ENCODE assay signal across 8 cellular contexts in the genomic region with DNA sequence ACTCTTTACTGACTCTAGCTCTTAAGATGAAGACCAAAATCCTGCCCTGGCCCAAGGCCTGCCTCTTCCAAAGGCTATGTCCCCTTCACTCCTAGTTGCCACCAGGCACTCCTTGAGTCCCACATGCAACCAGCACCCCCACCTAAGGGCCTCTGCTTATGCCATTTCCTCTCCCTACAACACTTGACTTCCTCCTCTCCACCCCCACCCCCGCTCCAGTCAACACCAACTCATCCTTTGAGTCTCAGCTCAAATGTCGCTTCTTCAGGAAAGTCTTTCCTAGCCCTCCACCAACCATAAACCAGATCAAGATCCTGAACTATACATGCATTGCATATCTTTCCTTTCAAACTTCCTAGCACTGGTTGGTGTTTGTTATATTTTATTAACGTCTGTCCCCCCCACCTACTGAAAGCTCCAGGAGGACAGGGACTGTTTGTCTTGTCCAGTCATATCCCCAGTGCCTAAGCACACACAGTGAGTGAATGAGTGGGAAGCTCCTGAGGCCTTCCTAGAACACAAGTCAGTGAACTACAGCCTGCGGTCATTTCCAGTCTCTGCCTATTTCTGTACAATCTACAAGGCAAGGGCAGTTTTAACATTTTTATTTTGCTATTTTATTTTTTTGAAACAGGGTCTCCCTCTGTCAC. TPM values are rescaled to one million over a fixed set of nuclear protein-coding genes. Genes with fewer than 3 reads are reported as not detected.
DNase-seq lines count a peak whose midpoint lies in the region; ATAC-seq and TF ChIP-seq lines count a peak whose summit lies in the region.

No MANE protein-coding gene starts in this region.

- peak; percentile 48 for DNase-seq in stimulated activated CD4-positive, alpha-beta T cell treated with anti-CD3 and anti-CD28 coated beads, Interleukin-1b, Interleukin-23, amount 100 ng/mL, for 48 hours
- no peak for DNase-seq in stimulated activated CD4-positive, alpha-beta T cell treated with anti-CD3 and anti-CD28 coated beads, Interleukin-12 subunit alpha, Interleukin-12 subunit beta, amount 100 ng/mL, for 4 hours
- DNase-seq in activated CD8-positive, alpha-beta memory T cell treated with anti-CD3 and anti-CD28 coated beads, Interleukin-2, amount 50 U/mL, for 48 hours = peak; percentile 47
- peak in 1 of 3 donors; percentile 39 for DNase-seq in right lobe of liver
- DNase-seq in PC-9 = no peak
- DNase-seq in NCI-H2171 treated with DMSO at 0.1 percent for 48 hours (lab: John Stamatoyannopoulos, UW) = no peak
- no peak for DNase-seq in GM19238 (ENCODE audit: insufficient read length, low spot score)

- H3K79me2 ChIP-seq in PC-9 (ENCODE audit: low read depth) = 0 out of 2 replicates have a peak, but pooled peaks cover 7% of the 10 kb centered on the region

- no peak overlapping the region for H3K4me2 ChIP-seq in PC-9

- H3K4me1 ChIP-seq in right lobe of liver = peaks cover 0 to 77% (median 33%) of the 10 kb centered on the region in 4 donors
- peaks cover 27% of the 10 kb centered on the region for H3K4me1 ChIP-seq in PC-9 (replicated peaks; ENCODE audit: insufficient read depth)

- no peak overlapping the region for H2AFZ ChIP-seq in PC-9

- TF ChIP-seq CTCF in right lobe of liver (IDR thresholded peaks at IDR 0.05) (no peak), PC-9 (conservative IDR thresholded peaks at IDR 0.05) (no peak)

- CTCF ChIA-PET in PC-9 (lab: Charles Lee) = no interaction called here

- H3K36me3 ChIP-seq in right lobe of liver (no peaks in the 10 kb centered on the region), PC-9 (ENCODE audit: low read depth) (no peaks in the 10 kb centered on the region)

- BruUV-seq in PC-9 (replicated peaks; lab: Mats Ljungman, UMichigan) = no TSS peak

- POLR2A ChIA-PET in PC-9 (lab: Charles Lee; ENCODE audit: unreplicated experiment) = no interaction called here

- no peaks in the 10 kb centered on the region for H4K20me1 ChIP-seq in PC-9 (ENCODE audit: insufficient read depth)

- ATAC-seq in right lobe of liver = no peak
- ATAC-seq in GM21447 (IDR thresholded peaks at IDR 0.05; ENCODE audit: unreplicated experiment) = no peak

- H3K27ac ChIP-seq in right lobe of liver = peak overlapping the region; percentile 56 to 66 (median 60)
- H3K27ac ChIP-seq in PC-9 = no peak overlapping the region

- H3K27me3 ChIP-seq in right lobe of liver = no peaks in the 10 kb centered on the region
- no peaks in the 10 kb centered on the region for H3K27me3 ChIP-seq in PC-9 (ENCODE audit: insufficient read depth, low read depth)

- no peak overlapping the region for H3K4me3 ChIP-seq in right lobe of liver
- H3K4me3 ChIP-seq in PC-9 = no peak overlapping the region

- intact Hi-C loops in right lobe of liver (cut with DNase I) (loop anchor here in 1 of 2 donors (5.0 kb wide), 1 partner anchor 58 kb away; no protein-coding TSS in a partner anchor), PC-9 (cut with micrococcal nuclease; ENCODE audit: unreplicated experiment) (no loop called here)

- H3K9me3 ChIP-seq in right lobe of liver = no peaks in the 10 kb centered on the region
- H3K9me3 ChIP-seq in PC-9 (ENCODE audit: insufficient read depth, low read depth) = no peaks in the 10 kb centered on the region

- peaks cover 10% of the 10 kb centered on the region; the same call in 1 of the 2 replicates for H3F3A ChIP-seq in PC-9 (ENCODE audit: insufficient read depth, low read depth)

- H3K9me2 ChIP-seq in PC-9 (ENCODE audit: insufficient read depth) = no peaks in the 10 kb centered on the region

- TF ChIP-seq POLR2A in right lobe of liver (IDR thresholded peaks at IDR 0.05) = no peak

- 51% methylated on average over 4 of the region's 4 CpGs for WGBS in right lobe of liver (ENCODE audit: insufficient coverage, low coverage, low lambda C conversion rate, missing lambda C conversion rate)

RNA-seq across cellular contexts. Expression of a gene that starts 7.3 kb away (rescaled TPM):
- total RNA-seq in right lobe of liver (10 to 100 TPM; 23.7 to 81.4 (median 29.6) TPM), PC-9 (2021) (27.7 and 28.3 TPM in 2 replicates)

RNA-seq across cellular contexts. Expression of a gene that starts 22.2 kb away (rescaled TPM):
- total RNA-seq in right lobe of liver (not detected), PC-9 (2021) (not detected in 2 replicates)

Comparison
In these comparisons a context has a peak if more than half of its experiments do, and no peak if none do; other contexts are left out.
1. DNase-seq: peak in stimulated activated CD4-positive, alpha-beta T cell treated with anti-CD3 and anti-CD28 coated beads, Interleukin-1b, Interleukin-23, amount 100 ng/mL, for 48 hours (single experiment) and activated CD8-positive, alpha-beta memory T cell treated with anti-CD3 and anti-CD28 coated beads, Interleukin-2, amount 50 U/mL, for 48 hours (single experiment); none in stimulated activated CD4-positive, alpha-beta T cell treated with anti-CD3 and anti-CD28 coated beads, Interleukin-12 subunit alpha, Interleukin-12 subunit beta, amount 100 ng/mL, for 4 hours (single experiment), PC-9 (0 of 2), NCI-H2171 treated with DMSO at 0.1 percent for 48 hours (single experiment) and GM19238 (single experiment).